ENCODE assay signal across 2 cellular contexts in genomic region chr2:142100967-142101366, GRCh38.
TF ChIP-seq lines count a peak whose summit lies in the region.

No MANE protein-coding gene starts in this region.

TF ChIP-seq in HCT116, 20 proteins besides CTCF, POLR2A, EP300 and RAD21 (continued from another document):
- no peak for TF ChIP-seq ZBTB33 (IDR thresholded peaks at IDR 0.05; ENCODE audit: extremely low read depth, insufficient replicate concordance, low read length)
- TF ChIP-seq ZNF274 (IDR thresholded peaks at IDR 0.05; ENCODE audit: low read depth, low read length): no peak

TF ChIP-seq in WTC11, 78 proteins besides CTCF, POLR2A, EP300 and RAD21 (continued from another document):
- TF ChIP-seq STAT6 (CRISPR knock-in tag; conservative IDR thresholded peaks at IDR 0.05; ENCODE audit: low read depth): no peak
- TF ChIP-seq ZNF281 (CRISPR knock-in tag; IDR thresholded peaks at IDR 0.05): no peak
- TF ChIP-seq ERG (CRISPR knock-in tag; IDR thresholded peaks at IDR 0.05): no peak
- no peak for TF ChIP-seq MLX (CRISPR knock-in tag; IDR thresholded peaks at IDR 0.05)
- no peak for TF ChIP-seq ZMAT4 (CRISPR knock-in tag; IDR thresholded peaks at IDR 0.05)
- TF ChIP-seq AFF4 (CRISPR knock-in tag; IDR thresholded peaks at IDR 0.05; ENCODE audit: borderline replicate concordance): no peak
- TF ChIP-seq ATF6 (CRISPR knock-in tag; IDR thresholded peaks at IDR 0.05): no peak
- TF ChIP-seq ATF1 (CRISPR knock-in tag; IDR thresholded peaks at IDR 0.05): no peak
- TF ChIP-seq SMAD3 (CRISPR knock-in tag; IDR thresholded peaks at IDR 0.05; ENCODE audit: borderline replicate concordance): no peak
- no peak for TF ChIP-seq ETV6 (CRISPR knock-in tag; IDR thresholded peaks at IDR 0.05)
- no peak for TF ChIP-seq NFYB (CRISPR knock-in tag; conservative IDR thresholded peaks at IDR 0.05; ENCODE audit: low read depth)
- TF ChIP-seq PREB (CRISPR knock-in tag; IDR thresholded peaks at IDR 0.05; ENCODE audit: borderline replicate concordance): no peak
